Comparison of ENCODE assay signal across 10 cellular contexts in the genomic region with DNA sequence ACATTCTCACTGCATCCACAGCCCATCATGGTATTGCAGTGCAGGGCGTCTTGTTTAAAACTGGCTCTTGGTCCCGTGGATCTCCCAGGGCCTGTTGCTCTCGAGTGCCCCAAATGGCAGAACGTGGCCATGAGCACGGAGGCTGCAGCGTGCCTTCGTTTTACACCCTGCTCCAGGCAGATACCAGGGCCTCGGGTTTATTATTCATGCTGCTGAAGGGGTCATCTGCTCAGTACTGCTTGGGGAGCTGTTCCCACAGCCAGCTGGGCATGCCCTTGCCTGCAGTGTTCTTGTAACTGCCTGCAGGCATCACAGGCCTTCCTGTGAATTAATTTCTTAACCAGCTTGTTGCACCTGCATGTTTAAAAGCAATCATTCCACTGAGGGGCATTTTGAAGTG.
DNase-seq lines count a peak whose midpoint lies in the region; ATAC-seq and TF ChIP-seq lines count a peak whose summit lies in the region.
"Had no signal": no experiment of that assay in that cellular context is flagged by ENCODE, and none has a peak within 500 bp of the region (broad histone marks: within the 10 kb centered on the region; RNA-seq: fewer than 3 reads in every experiment).

No MANE protein-coding gene starts in this region.

- no peaks in the 10 kb centered on the region for H3K27me3 Mint-ChIP-seq in progenitor cell of endocrine pancreas
- H3K27me3 Mint-ChIP-seq: naive B cell had no signal

- peaks cover 10% of the 10 kb centered on the region for H3K4me1 Mint-ChIP-seq in progenitor cell of endocrine pancreas (ENCODE audit: low read depth)

- H3K9me3 Mint-ChIP-seq in progenitor cell of endocrine pancreas (ENCODE audit: low read depth) = peaks cover 3% of the 10 kb centered on the region

- no peak overlapping the region for H3K27ac Mint-ChIP-seq in progenitor cell of endocrine pancreas
- H3K27ac Mint-ChIP-seq: naive B cell had no signal

- ATAC-seq in HG03135 (IDR thresholded peaks at IDR 0.05; ENCODE audit: unreplicated experiment) = no peak
- ATAC-seq in HG03439 (IDR thresholded peaks at IDR 0.05; ENCODE audit: unreplicated experiment) = no peak
- ATAC-seq in GM21390 (IDR thresholded peaks at IDR 0.05; ENCODE audit: unreplicated experiment) = no peak
- ATAC-seq: Panc1 had no signal

- DNase-seq in NCI-H2171 treated with DMSO at 0.1 percent for 48 hours (lab: John Stamatoyannopoulos, UW) = peak; percentile 69
- DNase-seq in NCI-H2171 (lab: John Stamatoyannopoulos, UW) = no peak
- DNase-seq in activated CD4-positive, alpha-beta T cell treated with anti-CD3 and anti-CD28 coated beads for 4 hours = peak; percentile 64
- DNase-seq in effector CD4-positive, alpha-beta T cell = peak; percentile 29
- no peak for DNase-seq in progenitor cell of endocrine pancreas (ENCODE audit: low spot score, unreplicated experiment)
- DNase-seq: naive B cell had no signal

- peaks cover 20% of the 10 kb centered on the region for H3K36me3 Mint-ChIP-seq in progenitor cell of endocrine pancreas (ENCODE audit: insufficient read depth)

- TF ChIP-seq CTCF in progenitor cell of endocrine pancreas (IDR thresholded peaks at IDR 0.05; ENCODE audit: unreplicated experiment) = peak; percentile 35

- no peak overlapping the region for H3K4me3 Mint-ChIP-seq in progenitor cell of endocrine pancreas (ENCODE audit: low read depth)
- H3K4me3 Mint-ChIP-seq: naive B cell had no signal

Comparison
In these comparisons a context has a peak if more than half of its experiments do, and no peak if none do; other contexts are left out.
1. DNase-seq: peak in NCI-H2171 treated with DMSO at 0.1 percent for 48 hours (single experiment), activated CD4-positive, alpha-beta T cell treated with anti-CD3 and anti-CD28 coated beads for 4 hours (2 of 2) and effector CD4-positive, alpha-beta T cell (single experiment); none in NCI-H2171 (single experiment) and progenitor cell of endocrine pancreas (single experiment).